24 cellular contexts compared by ENCODE assay signal in genomic region chr16:72621651-72622050, GRCh38.
DNase-seq lines count a peak whose midpoint lies in the region; ATAC-seq, FAIRE-seq and TF ChIP-seq lines count a peak whose summit lies in the region.
"Had no signal": no experiment of that assay in that cellular context is flagged by ENCODE, and none has a peak within 500 bp of the region (broad histone marks: within the 10 kb centered on the region; RNA-seq: fewer than 3 reads in every experiment).

No MANE protein-coding gene starts in this region.

- no peak for TF ChIP-seq CTCF in AG04449 (IDR thresholded peaks at IDR 0.05; ENCODE audit: insufficient read depth, low read length, missing control alignments)
- no peak for TF ChIP-seq CTCF in epithelial cell of esophagus (IDR thresholded peaks at IDR 0.05; ENCODE audit: insufficient read depth, low read depth, low read length, missing control alignments)
- no peak for TF ChIP-seq CTCF in foreskin fibroblast (IDR thresholded peaks at IDR 0.05; ENCODE audit: low read depth, low read length)

- no peaks in the 10 kb centered on the region for H3K27me3 ChIP-seq in SJCRH30

- CTCF ChIA-PET in AG04449 (lab: Yijun Ruan, JAX), result interaction anchor here (0.9 kb wide), 1 partner anchor 210 kb away, joined by 3 read pairs; no protein-coding TSS in a partner anchor

- TF ChIP-seq POLR2A in H54 (IDR thresholded peaks at IDR 0.05; ENCODE audit: low read depth, low read length), result no peak

- POLR2A ChIA-PET in AG04449 (lab: Yijun Ruan, JAX), result no interaction called here

- DNase-seq in AG04449 (ENCODE audit: low read depth, low spot score) (peak; percentile 12), H54 (ENCODE audit: insufficient read length, low spot score) (no peak), epithelial cell of esophagus (ENCODE audit: low read depth) (peak; percentile 10), foreskin fibroblast (peak; percentile 10 to 13), left colon (no peak), SJCRH30 (no peak)
- no peak for DNase-seq in stimulated activated CD8-positive, alpha-beta memory T cell treated with anti-CD3 and anti-CD28 coated beads, Interleukin-4, amount 100 ng/mL, for 48 hours
- DNase-seq: AML-193, DMS79, H7, MM.1S, NCI-H1092 treated with DMSO at 0.1 percent for 48 hours, NCI-H2081, NCI-H510A treated with DMSO at 0.1 percent for 48 hours, NCI-H774, PC-9, SIG-M5 had no signal

- FAIRE-seq in H54 (lab: Jason Lieb, UNC), result peak; percentile 53
- FAIRE-seq: A204.1, D721Med, HTR-8/SVneo had no signal

- no peak for ATAC-seq in left colon
- no peak for ATAC-seq in HG03354 (IDR thresholded peaks at IDR 0.05; ENCODE audit: poor library complexity, severe bottlenecking, unreplicated experiment)

- H3K4me3 ChIP-seq in AG04449 (ENCODE audit: low read depth, low read length) (no peak overlapping the region), epithelial cell of esophagus (ENCODE audit: low read length) (no peak overlapping the region), foreskin fibroblast (ENCODE audit: low read depth in 1 of 2, low read length in 2 of 2) (no peak overlapping the region), SJCRH30 (no peak overlapping the region)
- H3K4me3 ChIP-seq: PC-9 had no signal

- no peak overlapping the region for H3K27ac ChIP-seq in SJCRH30
- H3K27ac ChIP-seq: C4-2B, HL-60, PC-9, RWPE1 had no signal

- no peaks in the 10 kb centered on the region for H3K4me1 ChIP-seq in SJCRH30

- intact Hi-C loops in left colon (cut with DNase I, micrococcal nuclease), result no loop called here

- no peaks in the 10 kb centered on the region for H3K36me3 ChIP-seq in SJCRH30

- H3K9me3 ChIP-seq in SJCRH30 (replicated peaks), result no peaks in the 10 kb centered on the region

Comparison
In these comparisons a context has a peak if more than half of its experiments do, and no peak if none do; other contexts are left out.
1. DNase-seq: peak in AG04449 (single experiment), epithelial cell of esophagus (single experiment) and foreskin fibroblast (2 of 2); none in H54 (single experiment), left colon (0 of 2), SJCRH30 (0 of 2) and stimulated activated CD8-positive, alpha-beta memory T cell treated with anti-CD3 and anti-CD28 coated beads, Interleukin-4, amount 100 ng/mL, for 48 hours (single experiment).